In genomic region chr17:45585794-45586650, GRCh38 we compare ENCODE assay signal across 1 cellular context.
A peak's percentile ranks its signal among the peaks of the same experiment; 100 is the strongest.
TF ChIP-seq lines count a peak whose summit lies in the region.
"Not testable (repeated sequence)": the region's sequence is repeated elsewhere in the genome, so short reads cannot be mapped to it uniquely, and the experiment has no call there.

No MANE protein-coding gene starts in this region.

TF ChIP-seq in HepG2, 621 proteins besides CTCF, POLR2A, EP300 and RAD21 (continued from another document and continues in another):
- not testable (repeated sequence) for TF ChIP-seq ZBTB40 (IDR thresholded peaks at IDR 0.05); HNF1A (IDR thresholded peaks at IDR 0.05; ENCODE audit: low read depth)
- peak; percentile 67; the same call in 1 of the 2 replicates for TF ChIP-seq ZBTB40 (CRISPR knock-in tag; IDR thresholded peaks at IDR 0.05)
- peak; percentile 38; the same call in 1 of the 2 replicates for TF ChIP-seq HDAC1 (CRISPR knock-in tag; IDR thresholded peaks at IDR 0.05)
- peak; percentile 55; the same call in 1 of the 2 replicates for TF ChIP-seq ZNF563 (CRISPR knock-in tag; IDR thresholded peaks at IDR 0.05)
- TF ChIP-seq LBX2 (CRISPR knock-in tag; IDR thresholded peaks at IDR 0.05; ENCODE audit: borderline replicate concordance): 0 out of 2 replicates have a peak, but pooled peaks have one; percentile 47
- peak; percentile 78 for TF ChIP-seq ZNF777 (CRISPR knock-in tag; IDR thresholded peaks at IDR 0.05)
- TF ChIP-seq TMF1 (CRISPR knock-in tag; IDR thresholded peaks at IDR 0.05; ENCODE audit: low read depth): peak; percentile 87
- peak; percentile 61; the same call in 1 of the 2 replicates for TF ChIP-seq MYPOP (CRISPR knock-in tag; IDR thresholded peaks at IDR 0.05)
- TF ChIP-seq KMT2A (CRISPR knock-in tag; IDR thresholded peaks at IDR 0.05): peak; percentile 77
- 0 out of 2 replicates have a peak, but pooled peaks have one; percentile 21 for TF ChIP-seq REPIN1 (CRISPR knock-in tag; IDR thresholded peaks at IDR 0.05; ENCODE audit: borderline replicate concordance, low read depth)
- 0 out of 2 replicates have a peak, but pooled peaks have one; percentile 54 for TF ChIP-seq HNF1A (CRISPR knock-in tag; IDR thresholded peaks at IDR 0.05; ENCODE audit: borderline replicate concordance)
- peak; percentile 46 for TF ChIP-seq SALL1 (CRISPR knock-in tag; IDR thresholded peaks at IDR 0.05)
- peak; percentile 46; the same call in 1 of the 2 replicates for TF ChIP-seq GFI1 (CRISPR knock-in tag; IDR thresholded peaks at IDR 0.05; ENCODE audit: borderline replicate concordance)
- 0 out of 2 replicates have a peak, but pooled peaks have one; percentile 61 for TF ChIP-seq PREB (CRISPR knock-in tag; IDR thresholded peaks at IDR 0.05)
- TF ChIP-seq ELF3 (CRISPR knock-in tag; IDR thresholded peaks at IDR 0.05): peak; percentile 69
- peak; percentile 43; the same call in 1 of the 2 replicates for TF ChIP-seq ZNF788 (CRISPR knock-in tag; IDR thresholded peaks at IDR 0.05; ENCODE audit: borderline replicate concordance)
- TF ChIP-seq BCL3 (CRISPR knock-in tag; IDR thresholded peaks at IDR 0.05): peak; percentile 41; the same call in 1 of the 2 replicates
- TF ChIP-seq ZNF616 (CRISPR knock-in tag; IDR thresholded peaks at IDR 0.05; ENCODE audit: low read depth): peak; percentile 43; the same call in 1 of the 2 replicates
- TF ChIP-seq ZNF230 (CRISPR knock-in tag; IDR thresholded peaks at IDR 0.05): peak; percentile 34; the same call in 1 of the 2 replicates
- TF ChIP-seq ATF7-NPFF (CRISPR knock-in tag; IDR thresholded peaks at IDR 0.05; ENCODE audit: low read depth): peak; percentile 72; the same call in 1 of the 2 replicates
- peak; percentile 24; the same call in 1 of the 2 replicates for TF ChIP-seq KMT2B (CRISPR knock-in tag; IDR thresholded peaks at IDR 0.05)
- peak; percentile 78 for TF ChIP-seq ZFX (CRISPR knock-in tag; IDR thresholded peaks at IDR 0.05; ENCODE audit: low read depth)
- TF ChIP-seq ZNF792 (CRISPR knock-in tag; IDR thresholded peaks at IDR 0.05): peak; percentile 45; the same call in 1 of the 2 replicates
- TF ChIP-seq BRD4 (CRISPR knock-in tag; IDR thresholded peaks at IDR 0.05): 0 out of 2 replicates have a peak, but pooled peaks have one; percentile 16
- peak; percentile 44 for TF ChIP-seq STAG1 (CRISPR knock-in tag; IDR thresholded peaks at IDR 0.05)
- TF ChIP-seq ZNF331 (CRISPR knock-in tag; IDR thresholded peaks at IDR 0.05): 0 out of 2 replicates have a peak, but pooled peaks have one; percentile 30
- peak; percentile 89 for TF ChIP-seq ZNF687 (CRISPR knock-in tag; IDR thresholded peaks at IDR 0.05)
- 0 out of 2 replicates have a peak, but pooled peaks have one; percentile 58 for TF ChIP-seq SP4 (CRISPR knock-in tag; IDR thresholded peaks at IDR 0.05)
- peak; percentile 51; the same call in 1 of the 2 replicates for TF ChIP-seq HOXD1 (CRISPR knock-in tag; IDR thresholded peaks at IDR 0.05)
- TF ChIP-seq ZNF362 (CRISPR knock-in tag; IDR thresholded peaks at IDR 0.05; ENCODE audit: borderline replicate concordance): peak; percentile 47; the same call in 1 of the 2 replicates
- TF ChIP-seq ZNF343 (CRISPR knock-in tag; IDR thresholded peaks at IDR 0.05): 0 out of 2 replicates have a peak, but pooled peaks have one; percentile 38
- peak; percentile 82; the same call in 1 of the 2 replicates for TF ChIP-seq ZNF768 (CRISPR knock-in tag; IDR thresholded peaks at IDR 0.05)
- peak; percentile 44; the same call in 1 of the 2 replicates for TF ChIP-seq ARID2 (CRISPR knock-in tag; IDR thresholded peaks at IDR 0.05; ENCODE audit: borderline replicate concordance)
